1 cellular context compared by ENCODE assay signal in genomic region chr9:6590772-6591384, GRCh38.
TF ChIP-seq lines count a peak whose summit lies in the region.

No MANE protein-coding gene starts in this region.

TF ChIP-seq in GM12878, 131 proteins besides CTCF, POLR2A, EP300 and RAD21:
- no peak for TF ChIP-seq GABPA (IDR thresholded peaks at IDR 0.05; ENCODE audit: low read depth)
- TF ChIP-seq HDAC6 (IDR thresholded peaks at IDR 0.05; ENCODE audit: unreplicated experiment): no peak
- no peak for TF ChIP-seq ZNF622 (IDR thresholded peaks at IDR 0.05)
- TF ChIP-seq FOS (IDR thresholded peaks at IDR 0.05; ENCODE audit: borderline replicate concordance, extremely low read depth, insufficient read length): no peak
- TF ChIP-seq HSF1 (IDR thresholded peaks at IDR 0.05; ENCODE audit: low read depth, low read length): no peak
- TF ChIP-seq SMAD5 (IDR thresholded peaks at IDR 0.05; ENCODE audit: low read depth): no peak
- TF ChIP-seq BACH1 (IDR thresholded peaks at IDR 0.05; ENCODE audit: borderline replicate concordance): no peak
- no peak for TF ChIP-seq RFX5 (IDR thresholded peaks at IDR 0.05; ENCODE audit: low read depth, low read length)
- no peak for TF ChIP-seq MEF2B (IDR thresholded peaks at IDR 0.05; ENCODE audit: partially characterized antibody, poor library complexity, severe bottlenecking)
- TF ChIP-seq E4F1 (IDR thresholded peaks at IDR 0.05; ENCODE audit: borderline replicate concordance, partially characterized antibody): no peak
- TF ChIP-seq, protein P1, sequence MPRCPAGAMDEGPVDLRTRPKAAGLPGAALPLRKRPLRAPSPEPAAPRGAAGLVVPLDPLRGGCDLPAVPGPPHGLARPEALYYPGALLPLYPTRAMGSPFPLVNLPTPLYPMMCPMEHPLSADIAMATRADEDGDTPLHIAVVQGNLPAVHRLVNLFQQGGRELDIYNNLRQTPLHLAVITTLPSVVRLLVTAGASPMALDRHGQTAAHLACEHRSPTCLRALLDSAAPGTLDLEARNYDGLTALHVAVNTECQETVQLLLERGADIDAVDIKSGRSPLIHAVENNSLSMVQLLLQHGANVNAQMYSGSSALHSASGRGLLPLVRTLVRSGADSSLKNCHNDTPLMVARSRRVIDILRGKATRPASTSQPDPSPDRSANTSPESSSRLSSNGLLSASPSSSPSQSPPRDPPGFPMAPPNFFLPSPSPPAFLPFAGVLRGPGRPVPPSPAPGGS (IDR thresholded peaks at IDR 0.05; ENCODE audit: borderline replicate concordance, insufficient read depth, low read depth, low read length, poor library complexity, severe bottlenecking): no peak
- TF ChIP-seq SUPT20H (IDR thresholded peaks at IDR 0.05; ENCODE audit: borderline replicate concordance, control insufficient read depth, low read depth, low read length): no peak
